ENCODE assay signal across 1 cellular context in the genomic region with DNA sequence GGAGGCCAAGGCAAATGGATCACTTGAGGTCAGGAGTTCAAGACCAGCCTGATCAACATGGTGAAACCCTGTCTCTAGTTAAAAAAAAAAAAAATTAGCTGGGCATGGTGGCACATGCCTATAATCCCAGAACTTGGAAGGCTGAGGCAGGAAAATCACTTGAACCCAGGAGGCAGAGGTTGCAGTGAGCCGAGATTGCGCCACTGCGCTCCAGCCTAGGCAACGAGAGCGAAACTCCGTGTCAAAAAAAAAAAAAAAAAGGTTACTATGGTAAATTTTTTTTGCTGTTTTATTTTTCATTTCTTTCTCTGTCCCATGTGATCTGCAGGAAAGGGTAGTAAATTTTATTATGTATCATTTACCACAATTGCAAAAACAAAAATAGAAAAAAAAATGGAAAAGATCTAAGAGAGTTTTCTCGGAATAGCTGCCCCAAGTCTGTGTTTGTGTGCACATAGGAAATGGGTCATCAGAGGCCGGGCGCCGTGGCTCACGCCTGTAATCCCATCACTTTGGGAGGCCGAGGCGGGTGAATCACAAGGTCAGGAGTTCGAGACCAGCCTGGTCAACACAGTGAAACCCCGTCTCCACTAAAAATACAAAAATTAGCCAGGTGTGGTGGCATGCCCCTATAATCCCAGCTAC. TPM values are rescaled to one million over a fixed set of nuclear protein-coding genes. Genes with fewer than 3 reads are reported as not detected.
"Had no signal": no experiment of that assay in that cellular context is flagged by ENCODE, and none has a peak within 500 bp of the region (broad histone marks: within the 10 kb centered on the region; RNA-seq: fewer than 3 reads in every experiment).

No MANE protein-coding gene starts in this region.

RNA-seq across cellular contexts. Expression of a gene that starts 58.6 kb away (rescaled TPM):
- polyA plus RNA-seq: naive thymus-derived CD8-positive, alpha-beta T cell had no signal
